In genomic region chr3:70000028-70000410, GRCh38 we compare ENCODE assay signal across 18 cellular contexts. TPM values are rescaled to one million over a fixed set of nuclear protein-coding genes. Genes with fewer than 3 reads are reported as not detected.
DNase-seq lines count a peak whose midpoint lies in the region; ATAC-seq, FAIRE-seq and TF ChIP-seq lines count a peak whose summit lies in the region.
"Had no signal": no experiment of that assay in that cellular context is flagged by ENCODE, and none has a peak within 500 bp of the region (broad histone marks: within the 10 kb centered on the region; RNA-seq: fewer than 3 reads in every experiment).

No MANE protein-coding gene starts in this region.

- no peak overlapping the region for H3K4me3 Mint-ChIP-seq in brain
- H3K4me3 Mint-ChIP-seq in mesothelial cell of epicardium: no peak overlapping the region
- H3K4me3 Mint-ChIP-seq in CD4-positive, alpha-beta T cell: no peak overlapping the region
- H3K4me3 Mint-ChIP-seq: activated B cell treated with CpG ODN at 0.5 μM for 24 hours; activated CD8-positive, alpha-beta memory T cell treated with anti-CD3 and anti-CD28 coated beads, Interleukin-2, amount 10 ng/mL, durations not matched to agents 7 days and 5 days; endodermal cell; memory B cell had no signal

- CTCF ChIA-PET in CD4-positive, alpha-beta T cell (lab: Charles Lee): no interaction called here

- H3K27ac ChIP-seq in testis (no peak overlapping the region), colonic mucosa (no peak overlapping the region)
- no peak overlapping the region for H3K27ac ChIP-seq in CD4-positive, alpha-beta T cell (ENCODE audit: low read depth, low read length)
- H3K27ac ChIP-seq: gastrocnemius medialis, PC-9 had no signal

- H3K9me3 ChIP-seq in testis: no peaks in the 10 kb centered on the region
- no peaks in the 10 kb centered on the region for H3K9me3 ChIP-seq in colonic mucosa
- H3K9me3 ChIP-seq in CD4-positive, alpha-beta T cell (ENCODE audit: control insufficient read depth, low read length): peaks cover 5% of the 10 kb centered on the region
- H3K9me3 ChIP-seq: gastrocnemius medialis had no signal

- WGBS in testis, 2 donors: 67 to 71% methylated on average over 15 of the region's 15 CpGs

- H3K27ac Mint-ChIP-seq in brain (peak overlapping the region in 3 of 5 experiments; percentile 80 to 91 (median 82)), mesothelial cell of epicardium (peak overlapping the region; percentile 91)
- H3K27ac Mint-ChIP-seq in CD4-positive, alpha-beta T cell: no peak overlapping the region
- H3K27ac Mint-ChIP-seq: activated B cell treated with CpG ODN at 0.5 μM for 24 hours; activated CD8-positive, alpha-beta memory T cell treated with anti-CD3 and anti-CD28 coated beads, Interleukin-2, amount 10 ng/mL, durations not matched to agents 7 days and 5 days; endodermal cell; memory B cell had no signal

- H3K4me1 Mint-ChIP-seq in brain (peaks cover 43% of the 10 kb centered on the region), mesothelial cell of epicardium (peaks cover 35% of the 10 kb centered on the region)
- no peaks in the 10 kb centered on the region for H3K4me1 Mint-ChIP-seq in CD4-positive, alpha-beta T cell (ENCODE audit: low read depth)
- H3K4me1 Mint-ChIP-seq: activated B cell treated with CpG ODN at 0.5 μM for 24 hours; activated CD8-positive, alpha-beta memory T cell treated with anti-CD3 and anti-CD28 coated beads, Interleukin-2, amount 10 ng/mL, durations not matched to agents 7 days and 5 days; endodermal cell; memory B cell had no signal

- H3K4me1 ChIP-seq in testis (peaks cover under 1% of the 10 kb centered on the region), colonic mucosa (no peaks in the 10 kb centered on the region)

- TF ChIP-seq CTCF in brain (conservative IDR thresholded peaks at IDR 0.05) (no peak), mesothelial cell of epicardium (IDR thresholded peaks at IDR 0.05; ENCODE audit: unreplicated experiment) (no peak), testis (IDR thresholded peaks at IDR 0.05) (no peak), colonic mucosa (IDR thresholded peaks at IDR 0.05) (no peak)
- TF ChIP-seq CTCF in CD4-positive, alpha-beta T cell (IDR thresholded peaks at IDR 0.05): no peak

- H3K9me3 Mint-ChIP-seq in brain: peaks cover 0 to 2% (median 0%) of the 10 kb centered on the region in 5 experiments
- H3K9me3 Mint-ChIP-seq in mesothelial cell of epicardium: peaks cover 3% of the 10 kb centered on the region
- peaks cover 2% of the 10 kb centered on the region for H3K9me3 Mint-ChIP-seq in CD4-positive, alpha-beta T cell
- H3K9me3 Mint-ChIP-seq: activated B cell treated with CpG ODN at 0.5 μM for 24 hours, endodermal cell, memory B cell had no signal

- DNase-seq in NCI-H748 (lab: John Stamatoyannopoulos, UW; ENCODE audit: unreplicated experiment) (peak; percentile 82), mesothelial cell of epicardium (ENCODE audit: low spot score in 2 of 2, unreplicated experiment in 2 of 2) (no peak), testis (no peak), frontal cortex (ENCODE audit: low spot score in 2 of 2) (no peak), colonic mucosa (no peak), T-helper 2 cell (no peak)
- no peak for DNase-seq in CD4-positive, alpha-beta T cell
- DNase-seq: activated B cell treated with CpG ODN at 0.5 μM for 24 hours; activated CD8-positive, alpha-beta memory T cell treated with anti-CD3 and anti-CD28 coated beads, Interleukin-2, amount 10 ng/mL, durations not matched to agents 7 days and 5 days; gastrocnemius medialis; Karpas-422; PC-9; stimulated activated naive CD4-positive, alpha-beta T cell treated with Interleukin-2 at 50 U/mL for 16 hours had no signal

- no peak for ATAC-seq in CD4-positive, alpha-beta T cell (ENCODE audit: poor library complexity)
- ATAC-seq: activated CD8-positive, alpha-beta memory T cell treated with anti-CD3 and anti-CD28 coated beads, Interleukin-2, amount 10 ng/mL, durations not matched to agents 7 days and 5 days; gastrocnemius medialis had no signal

- FAIRE-seq in frontal cortex (lab: Jason Lieb, UNC): no peak

- peak overlapping the region; percentile 35 to 51 for H3K4me3 ChIP-seq in testis
- no peak overlapping the region for H3K4me3 ChIP-seq in colonic mucosa
- H3K4me3 ChIP-seq: PC-9 had no signal

- H3K36me3 ChIP-seq in testis (ENCODE audit: low read depth, missing control alignments): no peaks in the 10 kb centered on the region
- no peaks in the 10 kb centered on the region for H3K36me3 ChIP-seq in colonic mucosa
- H3K36me3 ChIP-seq: brain microvascular endothelial cell, gastrocnemius medialis had no signal

- no peak for TF ChIP-seq POLR2A in testis (IDR thresholded peaks at IDR 0.05)

- intact Hi-C loops in testis (cut with DNase I; ENCODE audit: low total_unique reads): no loop called here
- intact Hi-C loops in colonic mucosa (cut with DNase I): no loop called here
- intact Hi-C loops in CD4-positive, alpha-beta T cell (cut with DNase I, micrococcal nuclease): no loop called here

- H3K27me3 ChIP-seq in testis (no peaks in the 10 kb centered on the region), colonic mucosa (no peaks in the 10 kb centered on the region)
- no peaks in the 10 kb centered on the region for H3K27me3 ChIP-seq in CD4-positive, alpha-beta T cell (ENCODE audit: control insufficient read depth, insufficient read depth, low read length)
- H3K27me3 ChIP-seq: brain microvascular endothelial cell, gastrocnemius medialis had no signal

- H3K27me3 Mint-ChIP-seq in brain: peaks cover 3% of the 10 kb centered on the region
- H3K27me3 Mint-ChIP-seq in mesothelial cell of epicardium (ENCODE audit: low read depth): peaks cover under 1% of the 10 kb centered on the region
- H3K27me3 Mint-ChIP-seq in CD4-positive, alpha-beta T cell: no peaks in the 10 kb centered on the region
- H3K27me3 Mint-ChIP-seq: activated B cell treated with CpG ODN at 0.5 μM for 24 hours; activated CD8-positive, alpha-beta memory T cell treated with anti-CD3 and anti-CD28 coated beads, Interleukin-2, amount 10 ng/mL, durations not matched to agents 7 days and 5 days had no signal

- H3K36me3 Mint-ChIP-seq in brain (no peaks in the 10 kb centered on the region), mesothelial cell of epicardium (no peaks in the 10 kb centered on the region)
- no peaks in the 10 kb centered on the region for H3K36me3 Mint-ChIP-seq in CD4-positive, alpha-beta T cell (ENCODE audit: low read depth)
- H3K36me3 Mint-ChIP-seq: activated CD8-positive, alpha-beta memory T cell treated with anti-CD3 and anti-CD28 coated beads, Interleukin-2, amount 10 ng/mL, durations not matched to agents 7 days and 5 days; memory B cell had no signal

- POLR2A ChIA-PET in CD4-positive, alpha-beta T cell (lab: Charles Lee): no interaction called here

- H3K9ac ChIP-seq in colonic mucosa (ENCODE audit: low read depth in 2 of 2, low read length in 2 of 2): no peak overlapping the region

RNA-seq across cellular contexts. Expression of gene SAMMSON, which starts 0.5 kb away (rescaled TPM):
- not detected for polyA plus RNA-seq in brain (ENCODE audit: insufficient read depth, low read depth, low replicate concordance)
- total RNA-seq in mesothelial cell of epicardium: not detected in 3 replicates
- 1 to 10 TPM; 3.5 to 3.8 TPM for total RNA-seq in testis
- polyA plus RNA-seq in testis (ENCODE audit: insufficient read depth, low read depth, low replicate concordance): 3.3 TPM
- not detected for total RNA-seq in frontal cortex
- not detected for total RNA-seq in colonic mucosa
- total RNA-seq in CD4-positive, alpha-beta T cell: not detected
- total RNA-seq: activated B cell treated with CpG ODN at 0.5 μM for 24 hours; activated CD8-positive, alpha-beta memory T cell treated with anti-CD3 and anti-CD28 coated beads, Interleukin-2, amount 10 ng/mL, durations not matched to agents 7 days and 5 days; gastrocnemius medialis; PC-9; T-helper 1 cell treated with Interleukin-12 subunit alpha and Interleukin-12 subunit beta and Interleukin-4 antibody, amounts not matched to agents 30 ng/mL and 1 ng/mL, for 36 hours had no signal
